In genomic region chr10:103620891-103621777, GRCh38 we compare ENCODE assay signal across 15 cellular contexts.
DNase-seq lines count a peak whose midpoint lies in the region; ATAC-seq, FAIRE-seq and TF ChIP-seq lines count a peak whose summit lies in the region.
"Had no signal": no experiment of that assay in that cellular context is flagged by ENCODE, and none has a peak within 500 bp of the region (broad histone marks: within the 10 kb centered on the region; RNA-seq: fewer than 3 reads in every experiment).

No MANE protein-coding gene starts in this region.

- H3K4me1 ChIP-seq in ascending aorta (peaks cover 31 to 61% of the 10 kb centered on the region in 2 donors), right cardiac atrium (ENCODE audit: control insufficient read depth, insufficient read depth, low read length) (peaks cover 29% of the 10 kb centered on the region), suprapubic skin (peaks cover 76% of the 10 kb centered on the region), small intestine (ENCODE audit: control insufficient read depth in 2 of 2, insufficient read depth in 1 of 2, low read depth in 1 of 2, low read length in 1 of 2) (no peaks in the 10 kb centered on the region)
- H3K4me1 ChIP-seq: Caco-2 had no signal

- no peak for DNase-seq in GM12891 (ENCODE audit: insufficient read length, low spot score)
- no peak for DNase-seq in ascending aorta (ENCODE audit: low spot score in 2 of 2)
- DNase-seq in right cardiac atrium = peak; percentile 33 to 63 (median 58)
- no peak for DNase-seq in suprapubic skin (ENCODE audit: low spot score in 2 of 2)
- no peak for DNase-seq in GM13977 (ENCODE audit: low spot score)
- DNase-seq in NCI-H2171 (lab: John Stamatoyannopoulos, UW) = no peak
- no peak for DNase-seq in small intestine
- DNase-seq: activated CD8-positive, alpha-beta memory T cell treated with anti-CD3 and anti-CD28 coated beads, Interleukin-2, amount 10 ng/mL, durations not matched to agents 7 days and 5 days; Caco-2; NCI-H774 had no signal

- no peak for TF ChIP-seq EP300 in suprapubic skin (IDR thresholded peaks at IDR 0.05)

- 79% methylated on average over 15 of the region's 15 CpGs for WGBS in right cardiac atrium
- 86% methylated on average over 11 of the region's 15 CpGs for WGBS in suprapubic skin
- WGBS in small intestine, 3 donors = 90 to 95% (median 91%) methylated on average over 15 of the region's 15 CpGs

- TF ChIP-seq CTCF in ascending aorta (IDR thresholded peaks at IDR 0.05) (no peak), suprapubic skin (IDR thresholded peaks at IDR 0.05) (no peak), GM13977 (IDR thresholded peaks at IDR 0.05; ENCODE audit: extremely low read depth, insufficient read depth, missing control alignments) (no peak)

- no peak for ATAC-seq in right cardiac atrium
- ATAC-seq in HG03565 (IDR thresholded peaks at IDR 0.05; ENCODE audit: unreplicated experiment) = no peak
- ATAC-seq: activated CD8-positive, alpha-beta memory T cell treated with anti-CD3 and anti-CD28 coated beads, Interleukin-2, amount 10 ng/mL, durations not matched to agents 7 days and 5 days had no signal

- H3K4me3 ChIP-seq in ascending aorta (no peak overlapping the region), right cardiac atrium (ENCODE audit: low read length) (no peak overlapping the region), suprapubic skin (no peak overlapping the region), small intestine (ENCODE audit: low read depth in 1 of 2, low read length in 2 of 2) (no peak overlapping the region)
- H3K4me3 ChIP-seq: lung, SK-N-MC had no signal

- in situ Hi-C loops in GM13977 (cut with MboI; ENCODE audit: low pct_unique_long_range_greater_than_20kb, low sequenced_read_pairs, unreplicated experiment) = no loop called here

- H3K27ac ChIP-seq in ascending aorta = peak overlapping the region; percentile 80
- no peak overlapping the region for H3K27ac ChIP-seq in right cardiac atrium (ENCODE audit: low read length)
- peak overlapping the region; percentile 59 for H3K27ac ChIP-seq in suprapubic skin
- no peak overlapping the region for H3K27ac ChIP-seq in small intestine (ENCODE audit: low read depth in 1 of 2, low read length in 1 of 2)
- H3K27ac ChIP-seq: KMS-11, SK-N-MC had no signal

- intact Hi-C loops in ascending aorta (cut with DNase I) = loop anchor here (1.0 kb wide), 1 partner anchor 40 kb away; no protein-coding TSS in a partner anchor
- intact Hi-C loops in right cardiac atrium (cut with DNase I) = no loop called here

- H3K36me3 ChIP-seq in ascending aorta (peaks cover 11 to 28% of the 10 kb centered on the region in 2 donors), suprapubic skin (peaks cover 83% of the 10 kb centered on the region), small intestine (ENCODE audit: control insufficient read depth in 2 of 2, insufficient read depth in 2 of 2, low read length in 2 of 2) (peaks cover 0 to 2% of the 10 kb centered on the region in 2 donors)

- no peaks in the 10 kb centered on the region for H3K9me3 ChIP-seq in ascending aorta
- H3K9me3 ChIP-seq in right cardiac atrium (ENCODE audit: control insufficient read depth, low read length) = no peaks in the 10 kb centered on the region
- H3K9me3 ChIP-seq in suprapubic skin = no peaks in the 10 kb centered on the region
- no peaks in the 10 kb centered on the region for H3K9me3 ChIP-seq in small intestine (ENCODE audit: control insufficient read depth, low read depth)
- H3K9me3 ChIP-seq: Caco-2 had no signal

- no peaks in the 10 kb centered on the region for H3K27me3 ChIP-seq in ascending aorta
- no peaks in the 10 kb centered on the region for H3K27me3 ChIP-seq in right cardiac atrium (ENCODE audit: control insufficient read depth, insufficient read depth)
- H3K27me3 ChIP-seq in suprapubic skin = no peaks in the 10 kb centered on the region
- no peaks in the 10 kb centered on the region for H3K27me3 ChIP-seq in small intestine (ENCODE audit: control insufficient read depth in 2 of 2, insufficient read depth in 2 of 2, low read length in 2 of 2)

- FAIRE-seq in GM12891 (lab: Jason Lieb, UNC) (peak; percentile 58), small intestine (lab: Jason Lieb, UNC) (no peak)
- FAIRE-seq: colon had no signal

- TF ChIP-seq POLR2A in GM12891 (IDR thresholded peaks at IDR 0.05; ENCODE audit: low read depth, low read length) = no peak
- no peak for TF ChIP-seq POLR2A in suprapubic skin (IDR thresholded peaks at IDR 0.05)

TF ChIP-seq in GM12891, 5 proteins besides CTCF, POLR2A, EP300 and RAD21:
- TF ChIP-seq PAX5 (IDR thresholded peaks at IDR 0.05; ENCODE audit: insufficient read depth, low read length, severe bottlenecking) = no peak
- TF ChIP-seq TAF1 (IDR thresholded peaks at IDR 0.05; ENCODE audit: low read depth, low read length) = no peak
- TF ChIP-seq POU2F2 (IDR thresholded peaks at IDR 0.05; ENCODE audit: low read depth, low read length) = no peak
- no peak for TF ChIP-seq POLR2AphosphoS5 (IDR thresholded peaks at IDR 0.05; ENCODE audit: low read depth, low read length)
- no peak for TF ChIP-seq SPI1 (IDR thresholded peaks at IDR 0.05; ENCODE audit: low read depth, low read length)

Comparison
In these comparisons a context has a peak if more than half of its experiments do, and no peak if none do; other contexts are left out.
1. DNase-seq: peak in right cardiac atrium (3 of 3); none in GM12891 (single experiment), ascending aorta (0 of 2), suprapubic skin (0 of 2), GM13977 (single experiment), NCI-H2171 (single experiment) and small intestine (single experiment).
2. H3K27ac ChIP-seq: peak in ascending aorta (2 of 2) and suprapubic skin (single experiment); none in right cardiac atrium (single experiment) and small intestine (0 of 2).